Comparison of ENCODE assay signal across 9 cellular contexts in the genomic region with DNA sequence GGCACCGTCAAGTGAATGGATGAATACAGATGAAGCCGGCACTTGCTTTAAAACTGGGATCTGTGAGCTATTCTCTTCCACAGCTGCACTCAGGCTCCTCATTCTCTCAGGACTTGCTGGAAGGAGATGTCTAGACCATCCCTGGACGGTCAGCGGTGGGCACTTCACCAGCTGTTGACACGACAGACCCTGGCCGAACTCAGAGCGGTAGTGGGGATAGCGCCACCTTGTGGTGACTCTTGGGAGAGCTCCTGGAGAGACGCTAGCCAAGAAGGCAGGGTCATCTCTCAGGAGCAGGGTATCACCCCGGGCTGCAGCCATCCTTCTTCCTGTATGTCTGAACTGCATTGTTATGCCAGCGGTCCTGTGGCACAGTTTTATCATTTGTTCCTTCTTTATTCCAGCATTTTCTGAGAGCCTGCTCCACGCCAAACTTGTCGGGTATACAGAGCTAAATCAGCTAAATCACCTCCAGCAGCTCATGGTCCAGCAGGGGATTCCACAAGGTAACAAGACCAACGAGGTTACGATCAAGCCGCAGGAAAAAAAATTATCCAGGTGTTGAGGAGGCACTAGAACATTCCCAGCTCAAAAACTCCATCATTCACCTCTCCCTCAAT. TPM values are rescaled to one million over a fixed set of nuclear protein-coding genes. Genes with fewer than 3 reads are reported as not detected.
DNase-seq lines count a peak whose midpoint lies in the region; ATAC-seq, FAIRE-seq and TF ChIP-seq lines count a peak whose summit lies in the region.
"Had no signal": no experiment of that assay in that cellular context is flagged by ENCODE, and none has a peak within 500 bp of the region (broad histone marks: within the 10 kb centered on the region; RNA-seq: fewer than 3 reads in every experiment).

No MANE protein-coding gene starts in this region.

- peak; percentile 95 for TF ChIP-seq CTCF in H9 (conservative IDR thresholded peaks at IDR 0.05)
- TF ChIP-seq CTCF in progenitor cell of endocrine pancreas (IDR thresholded peaks at IDR 0.05; ENCODE audit: unreplicated experiment) = peak; percentile 85

- no peak overlapping the region for H2AFZ ChIP-seq in H9 (ENCODE audit: low read length)

- no peak overlapping the region for H3K4me2 ChIP-seq in H9 (ENCODE audit: insufficient read depth, insufficient read length, low read length)

- H3K18ac ChIP-seq in H9 (ENCODE audit: insufficient read length, low read depth, low read length) = no peak overlapping the region

- ATAC-seq in CD4-positive, CD25-positive, alpha-beta regulatory T cell (ENCODE audit: low read depth in 2 of 2) = peak; percentile 67 to 70
- no peak for ATAC-seq in HG02759 (IDR thresholded peaks at IDR 0.05; ENCODE audit: unreplicated experiment)

- no peak overlapping the region for H3K4ac ChIP-seq in H9 (ENCODE audit: low read depth, low read length)

- H3K14ac ChIP-seq in H9 (ENCODE audit: insufficient read depth, low read length) = no peak overlapping the region

- no peak overlapping the region for H2BK15ac ChIP-seq in H9 (ENCODE audit: low read depth, low read length)

- peak overlapping the region in 1 of 4 donors; percentile 14 for H3K4me3 Mint-ChIP-seq in CD4-positive, CD25-positive, alpha-beta regulatory T cell
- H3K4me3 Mint-ChIP-seq in H9 (no peak overlapping the region), progenitor cell of endocrine pancreas (ENCODE audit: low read depth) (no peak overlapping the region)

- no peak overlapping the region for H2BK12ac ChIP-seq in H9 (ENCODE audit: insufficient read length, low read depth, low read length)

- H3K4me3 ChIP-seq in CD4-positive, CD25-positive, alpha-beta regulatory T cell (ENCODE audit: low read depth, low read length) = no peak overlapping the region
- H3K4me3 ChIP-seq: ovary had no signal

- H3K27ac Mint-ChIP-seq in CD4-positive, CD25-positive, alpha-beta regulatory T cell = peak overlapping the region in 1 of 3 donors; percentile 33
- no peak overlapping the region for H3K27ac Mint-ChIP-seq in H9
- no peak overlapping the region for H3K27ac Mint-ChIP-seq in progenitor cell of endocrine pancreas

- H2BK5ac ChIP-seq in H9 (ENCODE audit: insufficient read length, low read length) = no peak overlapping the region

- H3K36me3 Mint-ChIP-seq in CD4-positive, CD25-positive, alpha-beta regulatory T cell = no peaks in the 10 kb centered on the region
- H3K36me3 Mint-ChIP-seq in H9 (ENCODE audit: insufficient read depth in 1 of 3, low read depth in 3 of 3) (no peaks in the 10 kb centered on the region), progenitor cell of endocrine pancreas (ENCODE audit: insufficient read depth) (no peaks in the 10 kb centered on the region)

- H4K5ac ChIP-seq in H9 (ENCODE audit: insufficient read length, low read depth, low read length) = no peak overlapping the region

- H2AK5ac ChIP-seq in H9 (ENCODE audit: insufficient read length, low read length) = no peak overlapping the region

- no peak overlapping the region for H3K23ac ChIP-seq in H9 (ENCODE audit: insufficient read length, low read depth, low read length)

- H2BK20ac ChIP-seq in H9 (ENCODE audit: low read depth, low read length, poor library complexity, severe bottlenecking) = no peak overlapping the region

- H3K9me3 Mint-ChIP-seq in CD4-positive, CD25-positive, alpha-beta regulatory T cell = no peaks in the 10 kb centered on the region
- H3K9me3 Mint-ChIP-seq in H9 = no peaks in the 10 kb centered on the region
- no peaks in the 10 kb centered on the region for H3K9me3 Mint-ChIP-seq in progenitor cell of endocrine pancreas (ENCODE audit: low read depth)

- DNase-seq in CD4-positive, CD25-positive, alpha-beta regulatory T cell = peak; percentile 51 to 64 (median 58)
- DNase-seq in H9 (peak; percentile 92), RCC 7860 (ENCODE audit: low spot score) (peak; percentile 25), glomerular visceral epithelial cell (ENCODE audit: extremely low spot score) (peak; percentile 55), progenitor cell of endocrine pancreas (ENCODE audit: low spot score, unreplicated experiment) (peak; percentile 66), NCI-H526 treated with DMSO at 0.1 percent for 48 hours (lab: John Stamatoyannopoulos, UW) (no peak)
- DNase-seq in activated gamma-delta T cell treated with anti-CD3 and anti-CD28 coated beads, Interleukin-2, amount 50 U/mL, for 16 hours (ENCODE audit: low read depth) = peak; percentile 59

- H3K79me1 ChIP-seq in H9 (ENCODE audit: insufficient read depth, low read depth, low read length, poor library complexity, severe bottlenecking) = no peaks in the 10 kb centered on the region

- peaks cover 31% of the 10 kb centered on the region for H3K27me3 ChIP-seq in CD4-positive, CD25-positive, alpha-beta regulatory T cell (ENCODE audit: control insufficient read depth, insufficient read depth, low read length)
- peaks cover 28% of the 10 kb centered on the region; the same call in 1 of the 2 replicates for H3K27me3 ChIP-seq in H9 (ENCODE audit: insufficient read depth, low read length)
- H3K27me3 ChIP-seq: ovary had no signal

- no peaks in the 10 kb centered on the region for H3K79me2 ChIP-seq in H9 (ENCODE audit: insufficient read depth, low read length)

- H3K23me2 ChIP-seq in H9 (ENCODE audit: insufficient read length, low read depth, low read length, poor library complexity, severe bottlenecking) = no peaks in the 10 kb centered on the region

- no peak overlapping the region for H3T11ph ChIP-seq in H9 (ENCODE audit: low read length)

- H4K91ac ChIP-seq in H9 (ENCODE audit: insufficient read length, low read depth, low read length) = no peak overlapping the region

- no peaks in the 10 kb centered on the region for H3K4me1 ChIP-seq in CD4-positive, CD25-positive, alpha-beta regulatory T cell (ENCODE audit: control insufficient read depth, insufficient read depth, low read length, poor library complexity, severe bottlenecking)
- H3K4me1 ChIP-seq in H9 (ENCODE audit: insufficient read depth, low read length) = no peaks in the 10 kb centered on the region

- H3K27me3 Mint-ChIP-seq in CD4-positive, CD25-positive, alpha-beta regulatory T cell = peaks cover 54% of the 10 kb centered on the region
- H3K27me3 Mint-ChIP-seq in H9 (ENCODE audit: low read depth) (peaks cover 81% of the 10 kb centered on the region), progenitor cell of endocrine pancreas (peaks cover 77% of the 10 kb centered on the region)

- no CpG with 5 or more reads among the region's 16 CpGs for WGBS in H9 (ENCODE audit: extremely low coverage, insufficient read length, low lambda C conversion rate)

- H3K36me3 ChIP-seq in CD4-positive, CD25-positive, alpha-beta regulatory T cell (ENCODE audit: control insufficient read depth, insufficient read depth, low read length) = no peaks in the 10 kb centered on the region
- H3K36me3 ChIP-seq: ovary had no signal

- no peak overlapping the region for H3K9ac ChIP-seq in H9 (ENCODE audit: extremely low read depth, insufficient read length, low read length)

- no peaks in the 10 kb centered on the region for H4K20me1 ChIP-seq in H9 (ENCODE audit: control insufficient read depth, insufficient read depth, insufficient read length)

- H3K56ac ChIP-seq in H9 (ENCODE audit: insufficient read length, low read depth, low read length) = no peak overlapping the region

- no peak for FAIRE-seq in RCC 7860 (lab: Jason Lieb, UNC)

- peaks cover 0 to 10% (median 5%) of the 10 kb centered on the region in 4 donors for H3K4me1 Mint-ChIP-seq in CD4-positive, CD25-positive, alpha-beta regulatory T cell
- H3K4me1 Mint-ChIP-seq in H9 (peaks cover 7 to 24% of the 10 kb centered on the region in 2 experiments), progenitor cell of endocrine pancreas (ENCODE audit: low read depth) (no peaks in the 10 kb centered on the region)

- no peak overlapping the region for H4K8ac ChIP-seq in H9 (replicated peaks; ENCODE audit: insufficient read length, low read depth, low read length)

- H3K27ac ChIP-seq in CD4-positive, CD25-positive, alpha-beta regulatory T cell (ENCODE audit: insufficient read depth, low read length, poor library complexity, severe bottlenecking) = no peak overlapping the region
- no peak overlapping the region for H3K27ac ChIP-seq in H9 (ENCODE audit: insufficient read length, low read depth, low read length)
- H3K27ac ChIP-seq: ovary had no signal

- H3K9me3 ChIP-seq in CD4-positive, CD25-positive, alpha-beta regulatory T cell (ENCODE audit: control insufficient read depth in 2 of 2, low read length in 2 of 2) = no peaks in the 10 kb centered on the region
- H3K9me3 ChIP-seq in H9 (ENCODE audit: control insufficient read depth, low read depth, low read length) = no peaks in the 10 kb centered on the region
- H3K9me3 ChIP-seq: ovary had no signal

- H2BK120ac ChIP-seq in H9 (ENCODE audit: low read depth, low read length, poor library complexity, severe bottlenecking) = no peak overlapping the region

RNA-seq across cellular contexts. Expression of a gene that starts 10.0 kb away (rescaled TPM):
- 0.62 TPM for total RNA-seq in CD4-positive, CD25-positive, alpha-beta regulatory T cell
- under 1 TPM in 1 of 4 donors, not detected in 3; 0.39 TPM for polyA plus RNA-seq in CD4-positive, CD25-positive, alpha-beta regulatory T cell
- total RNA-seq in H9 (2021) = not detected in 2 replicates
- total RNA-seq in progenitor cell of endocrine pancreas = not detected in 2 replicates
- total RNA-seq: ovary had no signal
- polyA plus RNA-seq: ovary had no signal

RNA-seq across cellular contexts. Expression of a gene that starts 11.0 kb away (rescaled TPM):
- total RNA-seq in CD4-positive, CD25-positive, alpha-beta regulatory T cell = 0.39 TPM
- not detected for polyA plus RNA-seq in CD4-positive, CD25-positive, alpha-beta regulatory T cell
- total RNA-seq in H9 (2021) = 0.35 and 0.39 TPM in 2 replicates
- 0.40 and 0.57 TPM in 2 replicates for total RNA-seq in progenitor cell of endocrine pancreas

RNA-seq across cellular contexts. Expression of a gene that starts 16.6 kb away (rescaled TPM):
- 1.6 TPM for total RNA-seq in CD4-positive, CD25-positive, alpha-beta regulatory T cell
- not detected for polyA plus RNA-seq in CD4-positive, CD25-positive, alpha-beta regulatory T cell
- total RNA-seq in H9 (2021) (0.37 and 0.53 TPM in 2 replicates), progenitor cell of endocrine pancreas (0.17 TPM in 1 of 2 replicates, not detected in the other)

RNA-seq across cellular contexts. Expression of a gene that starts 30.4 kb away (rescaled TPM):
- total RNA-seq in CD4-positive, CD25-positive, alpha-beta regulatory T cell = 51.3 TPM
- 10 to 100 TPM; 59.3 to 83.8 (median 64.9) TPM for polyA plus RNA-seq in CD4-positive, CD25-positive, alpha-beta regulatory T cell
- total RNA-seq in H9 (2021) (34.8 and 36.7 TPM in 2 replicates), progenitor cell of endocrine pancreas (52.7 and 59.4 TPM in 2 replicates)

RNA-seq across cellular contexts. Expression of a gene that starts 30.9 kb away (rescaled TPM):
- total RNA-seq in CD4-positive, CD25-positive, alpha-beta regulatory T cell = 79.4 TPM
- 10 to 100 TPM; 21.2 to 30.5 (median 23.6) TPM for polyA plus RNA-seq in CD4-positive, CD25-positive, alpha-beta regulatory T cell
- 254 and 263 TPM in 2 replicates for total RNA-seq in H9 (2021)
- total RNA-seq in progenitor cell of endocrine pancreas = 135 and 149 TPM in 2 replicates
